21 cellular contexts compared by ENCODE assay signal in genomic region chr21:31273278-31273677, GRCh38.
DNase-seq lines count a peak whose midpoint lies in the region; ATAC-seq and TF ChIP-seq lines count a peak whose summit lies in the region.
"Had no signal": no experiment of that assay in that cellular context is flagged by ENCODE, and none has a peak within 500 bp of the region (broad histone marks: within the 10 kb centered on the region; RNA-seq: fewer than 3 reads in every experiment).

No MANE protein-coding gene starts in this region.

- no peaks in the 10 kb centered on the region for H4K20me1 ChIP-seq in mammary epithelial cell (ENCODE audit: insufficient read depth, low read length)

- no TSS peak for BruUV-seq in mammary epithelial cell (replicated peaks; lab: Mats Ljungman, UMichigan)
- BruUV-seq in MCF 10A (replicated peaks; lab: Mats Ljungman, UMichigan), result no TSS peak

- no peak overlapping the region for H3K27ac Mint-ChIP-seq in MCF 10A (ENCODE audit: low read depth, unreplicated experiment)
- H3K27ac Mint-ChIP-seq in activated naive CD8-positive, alpha-beta T cell treated with anti-CD3 and anti-CD28 coated beads, Interleukin-2, amount 50 U/mL, for 24 hours, result peak overlapping the region; percentile 73
- H3K27ac Mint-ChIP-seq in stimulated activated naive B cell treated with anti-CD40 and anti-IgM and Interleukin-4, amounts not matched to agents 10 μg/mL and 1 μg/mL and 100 μg/mL, for 72 hours, result no peak overlapping the region
- H3K27ac Mint-ChIP-seq: mesothelial cell of epicardium had no signal

- H3K27me3 ChIP-seq in mammary epithelial cell (ENCODE audit: insufficient read depth, low read length) (no peaks in the 10 kb centered on the region), vagina (no peaks in the 10 kb centered on the region)
- H3K27me3 ChIP-seq: esophagus squamous epithelium, SJCRH30 had no signal

- H3K9ac ChIP-seq in mammary epithelial cell (ENCODE audit: insufficient read depth, low read length), result no peak overlapping the region

- H3K4me1 Mint-ChIP-seq in MCF 10A (ENCODE audit: insufficient read depth, unreplicated experiment), result peaks cover 8% of the 10 kb centered on the region
- peaks cover 20% of the 10 kb centered on the region for H3K4me1 Mint-ChIP-seq in activated naive CD8-positive, alpha-beta T cell treated with anti-CD3 and anti-CD28 coated beads, Interleukin-2, amount 50 U/mL, for 24 hours
- H3K4me1 Mint-ChIP-seq in stimulated activated naive B cell treated with anti-CD40 and anti-IgM and Interleukin-4, amounts not matched to agents 10 μg/mL and 1 μg/mL and 100 μg/mL, for 72 hours, result peaks cover 2 to 5% of the 10 kb centered on the region in 2 donors
- H3K4me1 Mint-ChIP-seq: neural crest cell had no signal

- H3K9me3 ChIP-seq in mammary epithelial cell (replicated peaks; ENCODE audit: insufficient read depth, low read length) (no peaks in the 10 kb centered on the region), vagina (no peaks in the 10 kb centered on the region)
- H3K9me3 ChIP-seq: esophagus squamous epithelium, psoas muscle, SJCRH30 had no signal

- no peak overlapping the region for H3K27ac ChIP-seq in mammary epithelial cell (ENCODE audit: insufficient read depth, low read depth, low read length)
- H3K27ac ChIP-seq in vagina, result no peak overlapping the region
- H3K27ac ChIP-seq: esophagus squamous epithelium, psoas muscle, SJCRH30 had no signal

- H3K4me1 ChIP-seq in mammary epithelial cell (ENCODE audit: insufficient read depth, low read length), result peaks cover 8% of the 10 kb centered on the region
- no peaks in the 10 kb centered on the region for H3K4me1 ChIP-seq in vagina
- H3K4me1 ChIP-seq: esophagus squamous epithelium, psoas muscle, SJCRH30 had no signal

- ATAC-seq in activated naive CD8-positive, alpha-beta T cell treated with anti-CD3 and anti-CD28 coated beads, Interleukin-2, amount 50 U/mL, for 24 hours, result peak; percentile 98
- peak; percentile 43 to 45 for ATAC-seq in stimulated activated naive B cell treated with anti-CD40 and anti-IgM and Interleukin-4, amounts not matched to agents 10 μg/mL and 1 μg/mL and 100 μg/mL, for 72 hours (replicated peaks)
- ATAC-seq: psoas muscle had no signal

- no peaks in the 10 kb centered on the region for H3K79me2 ChIP-seq in mammary epithelial cell (ENCODE audit: insufficient read depth, low read length)

- POLR2A ChIA-PET in MCF 10A (lab: Yijun Ruan, JAX), result interaction anchor here (0.9 to 1.2 kb wide), 2 partner anchors 9 to 26 kb away, joined by 3 to 6 read pairs; no protein-coding TSS in a partner anchor

- no peaks in the 10 kb centered on the region for H3K27me3 Mint-ChIP-seq in MCF 10A (ENCODE audit: insufficient read depth, unreplicated experiment)
- H3K27me3 Mint-ChIP-seq in activated naive CD8-positive, alpha-beta T cell treated with anti-CD3 and anti-CD28 coated beads, Interleukin-2, amount 50 U/mL, for 24 hours, result no peaks in the 10 kb centered on the region
- H3K27me3 Mint-ChIP-seq in stimulated activated naive B cell treated with anti-CD40 and anti-IgM and Interleukin-4, amounts not matched to agents 10 μg/mL and 1 μg/mL and 100 μg/mL, for 72 hours, result no peaks in the 10 kb centered on the region
- H3K27me3 Mint-ChIP-seq: central memory CD8-positive, alpha-beta T cell had no signal

- no peak for TF ChIP-seq CTCF in mammary epithelial cell (conservative IDR thresholded peaks at IDR 0.05 in 1 of 2, IDR thresholded peaks at IDR 0.05 in 1 of 2; ENCODE audit: extremely low read depth in 1 of 2, insufficient read depth in 1 of 2, low read depth in 1 of 2, low read length in 2 of 2)
- no peak for TF ChIP-seq CTCF in MCF 10A (IDR thresholded peaks at IDR 0.05; ENCODE audit: unreplicated experiment)
- TF ChIP-seq CTCF in vagina (IDR thresholded peaks at IDR 0.05), result no peak

- in situ Hi-C loops in mammary epithelial cell (cut with MboI; ENCODE audit: low sequenced_read_pairs in 2 of 2), result no loop called here

- dilution Hi-C loops in mammary epithelial cell (cut with HindIII; ENCODE audit: low sequenced_read_pairs), result no loop called here

- no peak overlapping the region for H2AFZ ChIP-seq in mammary epithelial cell (ENCODE audit: low read depth, low read length)

- no peaks in the 10 kb centered on the region for H3K36me3 ChIP-seq in mammary epithelial cell (ENCODE audit: insufficient read depth, low read length)
- no peaks in the 10 kb centered on the region for H3K36me3 ChIP-seq in vagina
- H3K36me3 ChIP-seq: SJCRH30 had no signal

- no peak overlapping the region for H3K4me3 ChIP-seq in mammary epithelial cell (replicated peaks in 1 of 3; ENCODE audit: insufficient read depth in 1 of 3, low read depth in 2 of 3, low read length in 3 of 3)
- H3K4me3 ChIP-seq in vagina, result no peak overlapping the region
- H3K4me3 ChIP-seq: esophagus squamous epithelium, psoas muscle, SJCRH30, smooth muscle cell had no signal

- H3K4me2 ChIP-seq in mammary epithelial cell (ENCODE audit: insufficient read depth, low read depth, low read length), result no peak overlapping the region
- H3K4me2 ChIP-seq: smooth muscle cell had no signal

- H3K9me3 Mint-ChIP-seq in MCF 10A (ENCODE audit: unreplicated experiment), result no peaks in the 10 kb centered on the region
- peaks cover 6% of the 10 kb centered on the region for H3K9me3 Mint-ChIP-seq in activated naive CD8-positive, alpha-beta T cell treated with anti-CD3 and anti-CD28 coated beads, Interleukin-2, amount 50 U/mL, for 24 hours
- peaks cover 5 to 6% of the 10 kb centered on the region in 2 donors for H3K9me3 Mint-ChIP-seq in stimulated activated naive B cell treated with anti-CD40 and anti-IgM and Interleukin-4, amounts not matched to agents 10 μg/mL and 1 μg/mL and 100 μg/mL, for 72 hours
- H3K9me3 Mint-ChIP-seq: central memory CD8-positive, alpha-beta T cell; neural crest cell had no signal

- TF ChIP-seq POLR2A in vagina (IDR thresholded peaks at IDR 0.05), result no peak

- intact Hi-C loops in mammary epithelial cell (cut with micrococcal nuclease) (no loop called here), MCF 10A (cut with micrococcal nuclease) (loop anchor here (5.0 kb wide), 1 partner anchor 56 kb away; no protein-coding TSS in a partner anchor), vagina (cut with DNase I) (no loop called here)

- H3K4me3 Mint-ChIP-seq in MCF 10A (ENCODE audit: unreplicated experiment), result no peak overlapping the region
- no peak overlapping the region for H3K4me3 Mint-ChIP-seq in activated naive CD8-positive, alpha-beta T cell treated with anti-CD3 and anti-CD28 coated beads, Interleukin-2, amount 50 U/mL, for 24 hours
- H3K4me3 Mint-ChIP-seq in stimulated activated naive B cell treated with anti-CD40 and anti-IgM and Interleukin-4, amounts not matched to agents 10 μg/mL and 1 μg/mL and 100 μg/mL, for 72 hours, result no peak overlapping the region
- H3K4me3 Mint-ChIP-seq: central memory CD8-positive, alpha-beta T cell; mesothelial cell of epicardium; neural crest cell had no signal

- CTCF ChIA-PET in mammary epithelial cell (lab: Charles Lee; ENCODE audit: low non-redundant PET) (no interaction called here), MCF 10A (lab: Yijun Ruan, JAX) (interaction anchor here (0.7 to 1.1 kb wide), 2 partner anchors 9 to 62 kb away, joined by 3 to 4 read pairs; no protein-coding TSS in a partner anchor)

- H3K36me3 Mint-ChIP-seq in MCF 10A (ENCODE audit: insufficient read depth, unreplicated experiment), result no peaks in the 10 kb centered on the region
- peaks cover 18% of the 10 kb centered on the region for H3K36me3 Mint-ChIP-seq in activated naive CD8-positive, alpha-beta T cell treated with anti-CD3 and anti-CD28 coated beads, Interleukin-2, amount 50 U/mL, for 24 hours (ENCODE audit: low read depth)
- peaks cover 9 to 13% of the 10 kb centered on the region in 2 donors for H3K36me3 Mint-ChIP-seq in stimulated activated naive B cell treated with anti-CD40 and anti-IgM and Interleukin-4, amounts not matched to agents 10 μg/mL and 1 μg/mL and 100 μg/mL, for 72 hours

- DNase-seq in mammary epithelial cell, result peak; percentile 27
- DNase-seq in MCF 10A (ENCODE audit: unreplicated experiment), result no peak
- peak; percentile 12 for DNase-seq in SW480 (ENCODE audit: low spot score)
- peak; percentile 23 for DNase-seq in activated naive CD8-positive, alpha-beta T cell treated with anti-CD3 and anti-CD28 coated beads, Interleukin-2, amount 50 U/mL, for 24 hours
- no peak for DNase-seq in stimulated activated naive B cell treated with anti-CD40 and anti-IgM and Interleukin-4, amounts not matched to agents 10 μg/mL and 1 μg/mL and 100 μg/mL, for 72 hours
- DNase-seq in vagina (ENCODE audit: extremely low spot score in 2 of 2), result no peak
- DNase-seq in cerebellar cortex (ENCODE audit: low spot score), result no peak
- DNase-seq in activated gamma-delta T cell (lab: John Stamatoyannopoulos, UW), result no peak
- DNase-seq: activated CD4-positive, CD25-positive, alpha-beta regulatory T cell; effector CD4-positive, alpha-beta T cell; esophagus squamous epithelium; MM.1S; NCI-H1930; NCI-H510A treated with DMSO at 0.1 percent for 48 hours; OCI-M1; psoas muscle; SJCRH30 had no signal

- WGBS in mammary epithelial cell (ENCODE audit: low coverage, missing lambda C conversion rate), result 77% methylated on average over 2 of the region's 2 CpGs

Comparison
In these comparisons a context has a peak if more than half of its experiments do, and no peak if none do; other contexts are left out.
1. DNase-seq: peak in mammary epithelial cell (single experiment), SW480 (single experiment) and activated naive CD8-positive, alpha-beta T cell treated with anti-CD3 and anti-CD28 coated beads, Interleukin-2, amount 50 U/mL, for 24 hours (single experiment); none in MCF 10A (single experiment), stimulated activated naive B cell treated with anti-CD40 and anti-IgM and Interleukin-4, amounts not matched to agents 10 μg/mL and 1 μg/mL and 100 μg/mL, for 72 hours (single experiment), vagina (0 of 2), cerebellar cortex (single experiment) and activated gamma-delta T cell (single experiment).